Comparison of ENCODE assay signal across 22 cellular contexts in the genomic region with DNA sequence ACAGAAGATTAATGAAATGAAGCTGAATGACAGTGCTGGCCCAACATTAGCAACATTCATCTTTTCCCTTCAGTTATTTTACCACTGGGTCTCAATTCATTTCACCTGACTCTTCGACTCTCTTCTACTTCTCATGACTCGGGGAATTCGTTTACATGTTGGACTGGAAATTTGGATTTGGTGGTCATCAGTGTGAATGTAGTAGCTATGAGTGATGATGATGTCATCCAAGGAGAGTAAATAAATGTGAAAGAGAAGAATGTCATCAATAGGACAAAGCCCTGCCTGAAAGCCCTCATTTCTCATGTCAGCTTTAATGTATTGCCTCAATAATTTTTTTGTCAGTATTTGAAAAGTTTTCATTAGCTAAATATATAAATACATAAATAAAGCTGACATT. TPM values are rescaled to one million over a fixed set of nuclear protein-coding genes. Genes with fewer than 3 reads are reported as not detected.
DNase-seq lines count a peak whose midpoint lies in the region; ATAC-seq and TF ChIP-seq lines count a peak whose summit lies in the region.
"Had no signal": no experiment of that assay in that cellular context is flagged by ENCODE, and none has a peak within 500 bp of the region (broad histone marks: within the 10 kb centered on the region; RNA-seq: fewer than 3 reads in every experiment).

No MANE protein-coding gene starts in this region.

- POLR2A ChIA-PET in GM10248 (lab: Yijun Ruan, JAX), result no interaction called here

- TF ChIP-seq CTCF in fibroblast of lung (conservative IDR thresholded peaks at IDR 0.05 in 1 of 2, IDR thresholded peaks at IDR 0.05 in 1 of 2; ENCODE audit: low read depth in 1 of 2, low read length in 2 of 2), result no peak
- TF ChIP-seq CTCF in GM10248 (IDR thresholded peaks at IDR 0.05; ENCODE audit: control extremely low read depth, extremely low read depth, low read depth, missing control alignments), result no peak

- ATAC-seq in GM21529 (IDR thresholded peaks at IDR 0.05; ENCODE audit: unreplicated experiment), result no peak
- no peak for ATAC-seq in GM21390 (IDR thresholded peaks at IDR 0.05; ENCODE audit: unreplicated experiment)
- ATAC-seq in GM21528 (IDR thresholded peaks at IDR 0.05; ENCODE audit: low FRiP score, unreplicated experiment), result no peak
- ATAC-seq: heart right ventricle, lower lobe of right lung, T-cell had no signal

- CTCF ChIA-PET in GM10248 (lab: Yijun Ruan, JAX), result interaction anchor here (1.0 to 1.1 kb wide), 3 partner anchors 9 to 15 kb away, joined by 3 to 4 read pairs (median 3); no protein-coding TSS in a partner anchor

- no peaks in the 10 kb centered on the region for H3K9me3 ChIP-seq in fibroblast of lung (ENCODE audit: control insufficient read depth, insufficient read depth, low read depth, low read length)
- H3K9me3 ChIP-seq: heart right ventricle, lower lobe of right lung, MG63, neutrophil, testis had no signal

- H3K79me2 ChIP-seq in fibroblast of lung (ENCODE audit: control insufficient read depth, insufficient read depth, low read length), result no peaks in the 10 kb centered on the region

- H2AFZ ChIP-seq in fibroblast of lung (ENCODE audit: low read length), result no peak overlapping the region

- DNase-seq in AG08396 (ENCODE audit: low spot score), result peak; percentile 22
- peak; percentile 73 for DNase-seq in HCEC 1CT
- DNase-seq in RKO (ENCODE audit: low spot score), result peak; percentile 49
- peak in 1 of 2 donors; percentile 65 for DNase-seq in fibroblast of lung (ENCODE audit: low read depth in 2 of 2)
- DNase-seq in GM10248 (ENCODE audit: extremely low spot score), result no peak
- DNase-seq: activated CD4-positive, alpha-beta T cell treated with anti-CD3 and anti-CD28 coated beads, Interleukin-2, amount 50 U/mL, for 1 hour; activated gamma-delta T cell treated with Interleukin-2 at 50 U/mL for 16 hours; CD4-positive, alpha-beta T cell; cerebellar nuclear complex; DND-41; effector CD8-positive, alpha-beta T cell; heart right ventricle; lower lobe of right lung; MG63; NCI-H2227 treated with DMSO at 0.1 percent for 48 hours; Right ventricle myocardium superior; T-cell; testis had no signal

- H3K4me1 ChIP-seq in fibroblast of lung (ENCODE audit: control insufficient read depth, extremely low read depth, insufficient read depth, low read length), result no peaks in the 10 kb centered on the region
- H3K4me1 ChIP-seq: heart right ventricle, lower lobe of right lung, testis had no signal

- no peak overlapping the region for H3K4me3 ChIP-seq in fibroblast of lung (replicated peaks in 1 of 4; ENCODE audit: control extremely low read depth in 1 of 4, insufficient read depth in 1 of 4, low read depth in 3 of 4, low read length in 4 of 4)
- H3K4me3 ChIP-seq: heart right ventricle, lower lobe of right lung, MG63, testis had no signal

- no peak overlapping the region for H3K9ac ChIP-seq in fibroblast of lung (ENCODE audit: insufficient read depth, low read length)

- peak overlapping the region; percentile 44 for H3K4me2 ChIP-seq in fibroblast of lung (ENCODE audit: extremely low read depth, insufficient read depth, low read length)

- H3K27ac ChIP-seq in fibroblast of lung (ENCODE audit: insufficient read depth, low read length), result no peak overlapping the region
- H3K27ac ChIP-seq: heart right ventricle, lower lobe of right lung, neutrophil, testis had no signal

- no peaks in the 10 kb centered on the region for H3K27me3 ChIP-seq in fibroblast of lung (ENCODE audit: control insufficient read depth, insufficient read depth, low read length)
- H3K27me3 ChIP-seq: heart right ventricle, MG63, neutrophil, testis had no signal

- no peaks in the 10 kb centered on the region for H4K20me1 ChIP-seq in fibroblast of lung (ENCODE audit: control insufficient read depth, extremely low read depth, insufficient read depth, low read length)

- no peaks in the 10 kb centered on the region for H3K36me3 ChIP-seq in fibroblast of lung (ENCODE audit: control insufficient read depth, insufficient read depth, low read length)
- H3K36me3 ChIP-seq: heart right ventricle, lower lobe of right lung, MG63, neutrophil had no signal

RNA-seq across cellular contexts. Expression of gene CFAP95, which starts 21.9 kb away (rescaled TPM):
- not detected in 2 replicates for total RNA-seq in fibroblast of lung
- polyA plus RNA-seq in fibroblast of lung, result not detected in 2 replicates
- not detected in 2 replicates for polyA plus RNA-seq in fibroblast of lung (2012)
- not detected in 2 replicates for polyA minus RNA-seq in fibroblast of lung (ENCODE audit: low replicate concordance)
- total RNA-seq: CD4-positive, alpha-beta T cell; Right ventricle myocardium superior; T-cell had no signal
- polyA plus RNA-seq: heart right ventricle had no signal

RNA-seq across cellular contexts. Expression of gene PTAR1, which starts 38.9 kb away (rescaled TPM):
- total RNA-seq in fibroblast of lung, result 74.5 and 115 TPM in 2 replicates
- 18.0 and 21.7 TPM in 2 replicates for polyA plus RNA-seq in fibroblast of lung
- 11.9 and 18.8 TPM in 2 replicates for polyA plus RNA-seq in fibroblast of lung (2012)
- 11.3 and 25.2 TPM in 2 replicates for polyA minus RNA-seq in fibroblast of lung (ENCODE audit: low replicate concordance)
